ENCODE assay signal across 16 cellular contexts in the genomic region with DNA sequence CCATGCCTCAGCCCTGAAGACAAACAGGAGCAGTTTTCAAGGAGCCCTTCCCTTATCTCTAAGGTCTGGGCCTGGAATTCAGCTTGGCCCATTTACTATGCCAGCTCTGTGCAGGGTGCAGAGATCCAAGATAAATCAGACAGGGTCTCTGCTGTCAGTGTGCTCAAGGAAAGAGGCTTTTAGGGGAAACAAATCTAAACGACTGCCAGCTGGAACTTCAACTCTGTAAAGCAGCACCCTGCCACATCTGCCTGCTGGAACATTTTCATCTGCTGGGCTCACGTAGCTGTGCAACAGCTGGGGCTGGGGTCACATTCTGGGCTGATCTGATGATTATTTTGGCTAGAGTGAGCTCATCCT. TPM values are rescaled to one million over a fixed set of nuclear protein-coding genes. Genes with fewer than 3 reads are reported as not detected.
DNase-seq lines count a peak whose midpoint lies in the region; ATAC-seq and TF ChIP-seq lines count a peak whose summit lies in the region.
"Had no signal": no experiment of that assay in that cellular context is flagged by ENCODE, and none has a peak within 500 bp of the region (broad histone marks: within the 10 kb centered on the region; RNA-seq: fewer than 3 reads in every experiment).

No MANE protein-coding gene starts in this region.

- no peak overlapping the region for H2BK12ac ChIP-seq in mesenchymal stem cell (ENCODE audit: low read length in 2 of 2)

- no peak overlapping the region for H3K4ac ChIP-seq in mesenchymal stem cell (ENCODE audit: low read depth in 1 of 2, low read length in 2 of 2)

- in situ Hi-C loops in Panc1 (cut with HindIII; ENCODE audit: low pct_unique_long_range_greater_than_20kb, low sequenced_read_pairs) = no loop called here

- no TSS peak for BruUV-seq in Panc1 (replicated peaks; lab: Mats Ljungman, UMichigan)

- no peak for ATAC-seq in Panc1
- ATAC-seq in GM19455 (IDR thresholded peaks at IDR 0.05; ENCODE audit: unreplicated experiment) = no peak
- ATAC-seq: activated CD8-positive, alpha-beta memory T cell treated with anti-CD3 and anti-CD28 coated beads, Interleukin-2, amount 10 ng/mL, durations not matched to agents 7 days and 5 days had no signal

- H3K27me3 ChIP-seq in Panc1 (ENCODE audit: control insufficient read depth, insufficient read depth, low read length) = no peaks in the 10 kb centered on the region
- H3K27me3 ChIP-seq in esophagus (ENCODE audit: control insufficient read depth in 1 of 2, insufficient read depth in 2 of 2, low read length in 2 of 2) = no peaks in the 10 kb centered on the region
- peaks cover 0 to 14% of the 10 kb centered on the region in 2 experiments for H3K27me3 ChIP-seq in mesenchymal stem cell (ENCODE audit: control insufficient read depth in 1 of 2, insufficient read depth in 1 of 2, low read length in 2 of 2)
- no peaks in the 10 kb centered on the region for H3K27me3 ChIP-seq in testis

- no peak overlapping the region for H3K23ac ChIP-seq in mesenchymal stem cell (ENCODE audit: low read length in 2 of 2)

- TF ChIP-seq CTCF in Panc1 (IDR thresholded peaks at IDR 0.05) (no peak), testis (IDR thresholded peaks at IDR 0.05) (no peak)

- TF ChIP-seq POLR2A in testis (IDR thresholded peaks at IDR 0.05) = no peak

- intact Hi-C loops in Panc1 (cut with micrococcal nuclease; ENCODE audit: unreplicated experiment) = no loop called here
- intact Hi-C loops in testis (cut with DNase I; ENCODE audit: low total_unique reads) = no loop called here

- no peaks in the 10 kb centered on the region for H3K79me1 ChIP-seq in mesenchymal stem cell (replicated peaks; ENCODE audit: low read length, poor library complexity, severe bottlenecking)

- no peak overlapping the region for H2BK120ac ChIP-seq in mesenchymal stem cell (ENCODE audit: low read depth, low read length)

- no peak overlapping the region for H2AK5ac ChIP-seq in mesenchymal stem cell (ENCODE audit: low read length, severe bottlenecking)

- CTCF ChIA-PET in Panc1 (lab: Charles Lee) = no interaction called here

- H3K14ac ChIP-seq in mesenchymal stem cell (ENCODE audit: low read length in 2 of 2) = no peak overlapping the region

- no peak overlapping the region for H2BK15ac ChIP-seq in mesenchymal stem cell (ENCODE audit: low read depth, poor library complexity, severe bottlenecking)

- H3K36me3 ChIP-seq in Panc1 (ENCODE audit: control insufficient read depth, insufficient read depth, low read length) (no peaks in the 10 kb centered on the region), esophagus (ENCODE audit: control insufficient read depth in 2 of 2, insufficient read depth in 2 of 2, low read length in 1 of 2) (no peaks in the 10 kb centered on the region), mesenchymal stem cell (ENCODE audit: control insufficient read depth in 1 of 2, insufficient read depth in 2 of 2, low read depth in 1 of 2, low read length in 2 of 2) (no peaks in the 10 kb centered on the region), testis (ENCODE audit: low read depth, missing control alignments) (no peaks in the 10 kb centered on the region)
- H3K36me3 ChIP-seq: thoracic aorta had no signal

- H3K27ac ChIP-seq in Panc1 (ENCODE audit: low read length) = peak overlapping the region; percentile 8; the same call in 1 of the 2 replicates
- H3K27ac ChIP-seq in esophagus (ENCODE audit: low read depth in 2 of 2, low read length in 1 of 2) = peak overlapping the region; percentile 91 to 93
- H3K27ac ChIP-seq in mesenchymal stem cell (ENCODE audit: low read length, poor library complexity, severe bottlenecking) = no peak overlapping the region
- peak overlapping the region; percentile 17 to 50 for H3K27ac ChIP-seq in testis
- H3K27ac ChIP-seq: thoracic aorta had no signal

- no peak overlapping the region for H3K4me2 ChIP-seq in mesenchymal stem cell (ENCODE audit: low read length, poor library complexity, severe bottlenecking)

- no peak overlapping the region for H4K91ac ChIP-seq in mesenchymal stem cell (ENCODE audit: low read length)

- H4K8ac ChIP-seq in mesenchymal stem cell (ENCODE audit: low read length) = no peak overlapping the region

- no peaks in the 10 kb centered on the region; the same call in 1 of the 2 replicates for H3K4me1 ChIP-seq in Panc1 (ENCODE audit: control insufficient read depth, insufficient read depth, low read length)
- H3K4me1 ChIP-seq in esophagus (ENCODE audit: control insufficient read depth in 2 of 2, insufficient read depth in 2 of 2, low read length in 1 of 2) = peaks cover 8 to 18% of the 10 kb centered on the region in 2 donors
- H3K4me1 ChIP-seq in mesenchymal stem cell (ENCODE audit: control insufficient read depth, insufficient read depth, low read depth, low read length) = peaks cover 14% of the 10 kb centered on the region
- H3K4me1 ChIP-seq in testis = peaks cover 21% of the 10 kb centered on the region

- no peaks in the 10 kb centered on the region for H3K9me3 ChIP-seq in Panc1 (ENCODE audit: control insufficient read depth, insufficient read depth, low read depth, low read length)
- no peaks in the 10 kb centered on the region for H3K9me3 ChIP-seq in esophagus (ENCODE audit: control insufficient read depth in 2 of 2, insufficient read depth in 1 of 2, low read depth in 1 of 2, low read length in 1 of 2)
- H3K9me3 ChIP-seq in mesenchymal stem cell (ENCODE audit: control insufficient read depth, low read length) = peaks cover 4% of the 10 kb centered on the region
- no peaks in the 10 kb centered on the region for H3K9me3 ChIP-seq in testis
- H3K9me3 ChIP-seq: thoracic aorta had no signal

- POLR2A ChIA-PET in Panc1 (lab: Charles Lee) = no interaction called here

- H2AFZ ChIP-seq in mesenchymal stem cell (ENCODE audit: low read depth, low read length) = no peak overlapping the region

- H3K4me3 ChIP-seq in Panc1 (ENCODE audit: low read depth in 2 of 2, low read length in 2 of 2) (no peak overlapping the region), esophagus (ENCODE audit: low read depth in 1 of 2, low read length in 2 of 2) (no peak overlapping the region), mesenchymal stem cell (ENCODE audit: insufficient read depth in 1 of 2, low read depth in 1 of 2, low read length in 2 of 2) (no peak overlapping the region), testis (no peak overlapping the region)
- H3K4me3 ChIP-seq: thoracic aorta had no signal

- H2BK5ac ChIP-seq in mesenchymal stem cell (ENCODE audit: low read depth, low read length, poor library complexity, severe bottlenecking) = no peak overlapping the region

- no peak for DNase-seq in Panc1 (ENCODE audit: low read depth, low spot score)
- peak; percentile 10 for DNase-seq in mesenchymal stem cell
- no peak for DNase-seq in testis
- DNase-seq in medulla oblongata (ENCODE audit: extremely low spot score) = no peak
- no peak for DNase-seq in activated naive CD4-positive, alpha-beta T cell treated with anti-CD3 and anti-CD28 coated beads, Interleukin-2, amount 50 U/mL, for 16 hours
- no peak for DNase-seq in NCI-H1930 (lab: John Stamatoyannopoulos, UW)
- DNase-seq: activated CD8-positive, alpha-beta memory T cell treated with anti-CD3 and anti-CD28 coated beads, Interleukin-2, amount 10 ng/mL, durations not matched to agents 7 days and 5 days; KG1; NCI-H1694 treated with DMSO at 0.1 percent for 48 hours; NCI-H774 had no signal

- WGBS in esophagus, 2 donors = 23 to 30% methylated on average over 2 of the region's 2 CpGs
- 18% methylated on average over 2 of the region's 2 CpGs for WGBS in mesenchymal stem cell
- 21 to 28% methylated on average over 2 of the region's 2 CpGs for WGBS in testis, 2 donors

- peak overlapping the region in 1 of 2 experiments; percentile 46 for H3K18ac ChIP-seq in mesenchymal stem cell (ENCODE audit: low read depth in 1 of 2, low read length in 2 of 2)

- H3K9ac ChIP-seq in mesenchymal stem cell (ENCODE audit: low read length) = no peak overlapping the region

RNA-seq across cellular contexts. Expression of a gene that starts 19.8 kb away (rescaled TPM):
- total RNA-seq in Panc1 (2021; ENCODE audit: unreplicated experiment) (0.51 TPM), testis (1 to 10 TPM in 1 of 2 donors, under 1 TPM in 1; 0.24 to 1.1 TPM)
- polyA plus RNA-seq in Panc1 (2012; ENCODE audit: insufficient read length) = 0.17 TPM
- polyA plus RNA-seq in esophagus (100 to 1,000 TPM; 115 to 121 TPM), testis (ENCODE audit: insufficient read depth, low read depth, low replicate concordance) (3.5 TPM)
- polyA plus RNA-seq in mesenchymal stem cell (2013, experiment 1 of 2) = not detected
- 0.01 TPM for polyA plus RNA-seq in mesenchymal stem cell (2013, experiment 2 of 2)
- total RNA-seq: glomerular endothelial cell, lung microvascular endothelial cell, skeletal muscle tissue had no signal
